In genomic region chr7:133540096-133540860, GRCh38 we compare ENCODE assay signal across 18 cellular contexts.
DNase-seq lines count a peak whose midpoint lies in the region; ATAC-seq and TF ChIP-seq lines count a peak whose summit lies in the region.
"Had no signal": no experiment of that assay in that cellular context is flagged by ENCODE, and none has a peak within 500 bp of the region (broad histone marks: within the 10 kb centered on the region; RNA-seq: fewer than 3 reads in every experiment).

No MANE protein-coding gene starts in this region.

- no peaks in the 10 kb centered on the region for H3K36me3 Mint-ChIP-seq in activated T-helper 17 cell treated with anti-CD3 and anti-CD28 coated beads, Interleukin-2, amount 50 U/mL, for 72 hours (ENCODE audit: low read depth)

- no peak overlapping the region for H3K9ac ChIP-seq in HUES48 (ENCODE audit: low read depth, low read length)

- H3K9me3 Mint-ChIP-seq in activated T-helper 17 cell treated with anti-CD3 and anti-CD28 coated beads, Interleukin-2, amount 50 U/mL, for 72 hours = peaks cover 3% of the 10 kb centered on the region
- H3K9me3 Mint-ChIP-seq: CD14-positive monocyte had no signal

- H3K4me3 Mint-ChIP-seq in activated T-helper 17 cell treated with anti-CD3 and anti-CD28 coated beads, Interleukin-2, amount 50 U/mL, for 72 hours = no peak overlapping the region
- H3K4me3 Mint-ChIP-seq: B cell, CD14-positive monocyte had no signal

- no peak for ATAC-seq in activated T-helper 17 cell treated with anti-CD3 and anti-CD28 coated beads, Interleukin-2, amount 50 U/mL, for 72 hours (replicated peaks)
- ATAC-seq in activated CD4-positive, CD25-positive, alpha-beta regulatory T cell treated with anti-CD3 and anti-CD28 coated beads, Interleukin-2, amount 50 U/mL, for 24 hours = no peak
- no peak for ATAC-seq in HG03039 (IDR thresholded peaks at IDR 0.05; ENCODE audit: unreplicated experiment)

- H3K27ac ChIP-seq in HUES48 (ENCODE audit: low read depth, low read length) = peak overlapping the region; percentile 18
- H3K27ac ChIP-seq: HL-60 had no signal

- no peaks in the 10 kb centered on the region for H3K9me3 ChIP-seq in HUES48 (ENCODE audit: control insufficient read depth, insufficient read depth, low read length)

- no peaks in the 10 kb centered on the region for H3K36me3 ChIP-seq in HUES48 (ENCODE audit: control insufficient read depth, insufficient read depth, low read length)

- peaks cover 26% of the 10 kb centered on the region for H3K4me1 ChIP-seq in HUES48 (ENCODE audit: control insufficient read depth, insufficient read depth, low read length)

- no peaks in the 10 kb centered on the region for H3K27me3 ChIP-seq in HUES48 (ENCODE audit: control insufficient read depth, insufficient read depth, low read length)

- TF ChIP-seq CTCF in AG10803 (conservative IDR thresholded peaks at IDR 0.05; ENCODE audit: low read length) (no peak), choroid plexus epithelial cell (conservative IDR thresholded peaks at IDR 0.05; ENCODE audit: low read depth, low read length) (no peak)

- H3K4me3 ChIP-seq in AG10803 (ENCODE audit: low read length) (no peak overlapping the region), HUES48 (ENCODE audit: low read depth, low read length) (no peak overlapping the region; the same call in 1 of the 2 replicates), choroid plexus epithelial cell (ENCODE audit: low read depth, low read length) (no peak overlapping the region)

- H3K27me3 Mint-ChIP-seq in activated T-helper 17 cell treated with anti-CD3 and anti-CD28 coated beads, Interleukin-2, amount 50 U/mL, for 72 hours = no peaks in the 10 kb centered on the region
- H3K27me3 Mint-ChIP-seq: B cell had no signal

- H3K4me1 Mint-ChIP-seq in activated T-helper 17 cell treated with anti-CD3 and anti-CD28 coated beads, Interleukin-2, amount 50 U/mL, for 72 hours = peaks cover 5% of the 10 kb centered on the region
- H3K4me1 Mint-ChIP-seq: B cell had no signal

- DNase-seq in AG10803 (ENCODE audit: low read depth) (peak; percentile 17), NCI-H526 treated with DMSO at 0.1 percent for 48 hours (lab: John Stamatoyannopoulos, UW) (peak; percentile 65), choroid plexus epithelial cell (ENCODE audit: low read depth) (peak; percentile 39)
- DNase-seq in activated CD4-positive, CD25-positive, alpha-beta regulatory T cell (lab: John Stamatoyannopoulos, UW) = no peak
- DNase-seq: GDM1, KBM-7, NCI-H1417 treated with DMSO at 0.1 percent for 48 hours, NCI-H187 treated with DMSO at 0.1 percent for 48 hours, NCI-H2227 treated with DMSO at 0.1 percent for 48 hours, NCI-H524 treated with DMSO at 0.1 percent for 48 hours, Right ventricle myocardium superior had no signal

- H3K27ac Mint-ChIP-seq in activated T-helper 17 cell treated with anti-CD3 and anti-CD28 coated beads, Interleukin-2, amount 50 U/mL, for 72 hours = no peak overlapping the region
- H3K27ac Mint-ChIP-seq: B cell, CD14-positive monocyte had no signal

Comparison
In these comparisons a context has a peak if more than half of its experiments do, and no peak if none do; other contexts are left out.
1. DNase-seq: peak in AG10803 (single experiment), NCI-H526 treated with DMSO at 0.1 percent for 48 hours (single experiment) and choroid plexus epithelial cell (single experiment); none in activated CD4-positive, CD25-positive, alpha-beta regulatory T cell (0 of 4).